1 cellular context compared by ENCODE assay signal in genomic region chr4:153785830-153786721, GRCh38.
TF ChIP-seq lines count a peak whose summit lies in the region.

No MANE protein-coding gene starts in this region.

TF ChIP-seq in K562, 482 proteins besides CTCF, POLR2A, EP300 and RAD21 (continued from another document):
- no peak for TF ChIP-seq PRDM10 (IDR thresholded peaks at IDR 0.05; ENCODE audit: partially characterized antibody)
- no peak for TF ChIP-seq BRD4 (IDR thresholded peaks at IDR 0.05)
- no peak for TF ChIP-seq GATAD2A (IDR thresholded peaks at IDR 0.05)
- no peak for TF ChIP-seq DNMT1 (IDR thresholded peaks at IDR 0.05)
- TF ChIP-seq MBD1 (CRISPR knock-in tag; IDR thresholded peaks at IDR 0.05), result no peak
- TF ChIP-seq PHF20 (IDR thresholded peaks at IDR 0.05; ENCODE audit: partially characterized antibody), result no peak
- no peak for TF ChIP-seq EHMT2 (IDR thresholded peaks at IDR 0.05)
- TF ChIP-seq SMAD3 (CRISPR knock-in tag; conservative IDR thresholded peaks at IDR 0.05), result no peak
